1 cellular context compared by ENCODE assay signal in genomic region chr16:9316615-9317014, GRCh38.
TF ChIP-seq lines count a peak whose summit lies in the region.

No MANE protein-coding gene starts in this region.

TF ChIP-seq in HepG2, 621 proteins besides CTCF, POLR2A, EP300 and RAD21 (continued from another document and continues in another):
- TF ChIP-seq ZNF142 (CRISPR knock-in tag; IDR thresholded peaks at IDR 0.05) (no peak), HDAC2 (CRISPR knock-in tag; IDR thresholded peaks at IDR 0.05) (peak; percentile 60), ZBTB25 (CRISPR knock-in tag; IDR thresholded peaks at IDR 0.05) (no peak; the same call in 1 of the 2 replicates), ARID2 (CRISPR knock-in tag; IDR thresholded peaks at IDR 0.05; ENCODE audit: borderline replicate concordance) (no peak), ZNF260 (CRISPR knock-in tag; IDR thresholded peaks at IDR 0.05; ENCODE audit: borderline replicate concordance, low read depth) (no peak), RAD51 (IDR thresholded peaks at IDR 0.05; ENCODE audit: borderline replicate concordance) (no peak), ZFP1 (CRISPR knock-in tag; IDR thresholded peaks at IDR 0.05) (no peak), KAT7 (CRISPR knock-in tag; IDR thresholded peaks at IDR 0.05; ENCODE audit: borderline replicate concordance) (no peak), CREM (IDR thresholded peaks at IDR 0.05) (no peak; the same call in 1 of the 2 replicates), CREM (CRISPR knock-in tag; IDR thresholded peaks at IDR 0.05) (no peak), ARNT (IDR thresholded peaks at IDR 0.05) (no peak), ZNF770 (CRISPR knock-in tag; IDR thresholded peaks at IDR 0.05) (no peak), GATA4 (IDR thresholded peaks at IDR 0.05; ENCODE audit: borderline replicate concordance, low read depth) (no peak), NFE2L1 (CRISPR knock-in tag; IDR thresholded peaks at IDR 0.05; ENCODE audit: borderline replicate concordance) (no peak), ZNF816 (CRISPR knock-in tag; IDR thresholded peaks at IDR 0.05; ENCODE audit: borderline replicate concordance) (peak; percentile 60; the same call in 1 of the 2 replicates), ZNF282 (IDR thresholded peaks at IDR 0.05; ENCODE audit: partially characterized antibody) (no peak), NONO (IDR thresholded peaks at IDR 0.05) (no peak), NONO (CRISPR knock-in tag; conservative IDR thresholded peaks at IDR 0.05) (peak; percentile 67; the same call in 1 of the 2 replicates), ZC3H13 (CRISPR knock-in tag; IDR thresholded peaks at IDR 0.05) (no peak), ELK4 (CRISPR knock-in tag; IDR thresholded peaks at IDR 0.05; ENCODE audit: borderline replicate concordance) (no peak), SOX13 (IDR thresholded peaks at IDR 0.05) (peak; percentile 79), SOX13 (CRISPR knock-in tag; conservative IDR thresholded peaks at IDR 0.05 in 1 of 2, IDR thresholded peaks at IDR 0.05 in 1 of 2) (peak in 1 of 2 experiments; percentile 98; a peak in 2 of 4 replicates), ZC3H4 (CRISPR knock-in tag; IDR thresholded peaks at IDR 0.05; ENCODE audit: borderline replicate concordance) (no peak), CREBL2 (CRISPR knock-in tag; IDR thresholded peaks at IDR 0.05; ENCODE audit: borderline replicate concordance) (no peak), NR2F1 (CRISPR knock-in tag; IDR thresholded peaks at IDR 0.05) (no peak), ZKSCAN5 (CRISPR knock-in tag; IDR thresholded peaks at IDR 0.05) (no peak), ETV6 (CRISPR knock-in tag; conservative IDR thresholded peaks at IDR 0.05) (no peak), NR2F2 (IDR thresholded peaks at IDR 0.05; ENCODE audit: borderline replicate concordance, low read depth) (no peak), BRD4 (CRISPR knock-in tag; IDR thresholded peaks at IDR 0.05) (no peak), ZBTB2 (CRISPR knock-in tag; IDR thresholded peaks at IDR 0.05; ENCODE audit: low read depth) (no peak), ZNF362 (CRISPR knock-in tag; IDR thresholded peaks at IDR 0.05; ENCODE audit: borderline replicate concordance) (no peak), ZNF761 (CRISPR knock-in tag; conservative IDR thresholded peaks at IDR 0.05) (no peak), ARID3A (IDR thresholded peaks at IDR 0.05; ENCODE audit: low read depth, low read length) (peak; percentile 76; the same call in 1 of the 2 replicates), ZNF512 (CRISPR knock-in tag; IDR thresholded peaks at IDR 0.05) (no peak), SNAPC2 (CRISPR knock-in tag; IDR thresholded peaks at IDR 0.05) (no peak), RERE (CRISPR knock-in tag; IDR thresholded peaks at IDR 0.05; ENCODE audit: low read depth) (no peak), EHMT2 (IDR thresholded peaks at IDR 0.05; ENCODE audit: borderline replicate concordance, low read depth, low read length) (no peak; the same call in 1 of the 2 replicates), ZNF343 (CRISPR knock-in tag; IDR thresholded peaks at IDR 0.05) (no peak), BORCS8-MEF2B (CRISPR knock-in tag; IDR thresholded peaks at IDR 0.05) (no peak)
